21 cellular contexts compared by ENCODE assay signal in the genomic region with DNA sequence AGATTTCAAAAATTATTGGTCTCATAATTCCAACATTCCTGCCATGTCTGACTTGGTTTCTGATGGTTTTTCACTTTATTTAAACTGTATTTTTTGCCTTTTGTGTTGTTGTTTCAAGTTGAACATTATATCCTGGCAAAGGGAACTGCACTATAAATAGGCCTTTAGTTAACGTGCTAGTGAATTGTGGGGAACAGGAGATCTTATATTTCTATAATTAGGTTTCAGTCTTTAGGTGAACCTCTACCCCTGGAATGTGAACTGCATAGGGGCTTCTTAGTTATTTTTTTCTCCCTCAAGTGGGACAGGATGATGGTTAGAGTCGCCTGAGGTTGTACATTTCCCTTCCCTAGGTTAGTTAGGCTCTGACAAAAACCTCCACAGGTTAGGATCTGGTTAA.
"Had no signal": no experiment of that assay in that cellular context is flagged by ENCODE, and none has a peak within 500 bp of the region (broad histone marks: within the 10 kb centered on the region; RNA-seq: fewer than 3 reads in every experiment).

No MANE protein-coding gene starts in this region.

- H3K27me3 ChIP-seq: adrenal gland, ascending aorta, brain microvascular endothelial cell, colonic mucosa, dorsolateral prefrontal cortex, heart right ventricle, transverse colon had no signal

- ATAC-seq: activated CD8-positive, alpha-beta memory T cell treated with anti-CD3 and anti-CD28 coated beads, Interleukin-2, amount 10 ng/mL, durations not matched to agents 7 days and 5 days; activated CD8-positive, alpha-beta T cell treated with anti-CD3 and anti-CD28 coated beads for 36 hours; mucosa of descending colon; stimulated activated effector memory CD8-positive, alpha-beta T cell treated with anti-CD3 and anti-CD28 coated beads, Interleukin-12 subunit alpha, Interleukin-12 subunit beta, amount 100 ng/mL, for 72 hours had no signal

- H3K4me1 ChIP-seq: colonic mucosa had no signal

- DNase-seq: activated CD4-positive, alpha-beta T cell treated with anti-CD3 and anti-CD28 coated beads, Interleukin-2, amount 10 ng/mL, durations not matched to agents 7 days and 5 days; activated CD4-positive, CD25-positive, alpha-beta regulatory T cell treated with anti-CD3 and anti-CD28 coated beads, Interleukin-2, amount 50 U/mL, for 72 hours; activated CD8-positive, alpha-beta memory T cell treated with anti-CD3 and anti-CD28 coated beads, Interleukin-2, amount 10 ng/mL, durations not matched to agents 7 days and 5 days; activated CD8-positive, alpha-beta T cell treated with anti-CD3 and anti-CD28 coated beads for 36 hours; activated gamma-delta T cell treated with Interleukin-2 at 50 U/mL for 16 hours; adrenal gland; brain microvascular endothelial cell; colonic mucosa; dorsolateral prefrontal cortex; heart right ventricle; mesenchymal stem cell; mucosa of descending colon; nephron progenitor cell; occipital lobe; SK-N-SH; transverse colon had no signal

- H3K4me3 ChIP-seq: adrenal gland, ascending aorta, colonic mucosa, dorsolateral prefrontal cortex, heart right ventricle, mucosa of descending colon, transverse colon had no signal

- H3K9ac ChIP-seq: SK-N-SH had no signal

- H3K27ac ChIP-seq: adrenal gland, ascending aorta, brain microvascular endothelial cell, colonic mucosa, epithelial cell of prostate, transverse colon, VCaP had no signal

- FAIRE-seq: urothelium cell line had no signal

- H3K9me3 ChIP-seq: adrenal gland, ascending aorta, colonic mucosa, heart right ventricle, mucosa of descending colon, SK-N-SH, transverse colon had no signal

- H3K36me3 ChIP-seq: adrenal gland, ascending aorta, brain microvascular endothelial cell, colonic mucosa, transverse colon had no signal
